In genomic region chr6:54191460-54191859, GRCh38 we compare ENCODE assay signal across 16 cellular contexts.
DNase-seq lines count a peak whose midpoint lies in the region; ATAC-seq and TF ChIP-seq lines count a peak whose summit lies in the region.
"Had no signal": no experiment of that assay in that cellular context is flagged by ENCODE, and none has a peak within 500 bp of the region (broad histone marks: within the 10 kb centered on the region; RNA-seq: fewer than 3 reads in every experiment).

No MANE protein-coding gene starts in this region.

- no peak overlapping the region for H3K9ac ChIP-seq in neural cell (ENCODE audit: low read length)

- no peaks in the 10 kb centered on the region for H3F3A ChIP-seq in neural cell (ENCODE audit: insufficient read depth, low read length, poor library complexity, severe bottlenecking)

- no peaks in the 10 kb centered on the region for H3K79me2 ChIP-seq in neural cell (replicated peaks; ENCODE audit: insufficient read depth, low read length)

- no peak overlapping the region for H2AFZ ChIP-seq in neural cell (ENCODE audit: low read depth, low read length)

- TF ChIP-seq RAD21 in neural cell (conservative IDR thresholded peaks at IDR 0.05), result no peak

- H3K36me3 ChIP-seq in neural cell (ENCODE audit: insufficient read depth, low read length) (no peaks in the 10 kb centered on the region), esophagus muscularis mucosa (peaks cover 0 to 7% (median 0%) of the 10 kb centered on the region in 4 donors)

- H4K20me1 ChIP-seq in neural cell (ENCODE audit: insufficient read depth), result no peaks in the 10 kb centered on the region

- TF ChIP-seq CTCF in neural cell (IDR thresholded peaks at IDR 0.05; ENCODE audit: poor library complexity, severe bottlenecking) (no peak), esophagus muscularis mucosa (IDR thresholded peaks at IDR 0.05) (no peak)

- TF ChIP-seq EP300 in neural cell (conservative IDR thresholded peaks at IDR 0.05; ENCODE audit: poor library complexity, severe bottlenecking) (peak; percentile 65), esophagus muscularis mucosa (IDR thresholded peaks at IDR 0.05) (no peak)

- H3K4me3 ChIP-seq in neural cell (ENCODE audit: low read length), result peak overlapping the region; percentile 32
- H3K4me3 ChIP-seq in esophagus muscularis mucosa, result no peak overlapping the region
- H3K4me3 ChIP-seq: coronary artery, heart left ventricle, psoas muscle had no signal

- WGBS in esophagus muscularis mucosa, result 62% methylated on average over 2 of the region's 2 CpGs

- H3K27ac ChIP-seq in neural cell (ENCODE audit: low read length), result peak overlapping the region; percentile 71
- H3K27ac ChIP-seq in esophagus muscularis mucosa (replicated peaks in 1 of 4), result no peak overlapping the region
- H3K27ac ChIP-seq: coronary artery, heart left ventricle, psoas muscle had no signal

- intact Hi-C loops in esophagus muscularis mucosa (cut with DNase I), result no loop called here

- ATAC-seq in GM19328 (IDR thresholded peaks at IDR 0.05; ENCODE audit: unreplicated experiment), result no peak
- ATAC-seq in GM18909 (IDR thresholded peaks at IDR 0.05; ENCODE audit: poor library complexity, unreplicated experiment), result no peak
- no peak for ATAC-seq in GM21619 (IDR thresholded peaks at IDR 0.05; ENCODE audit: unreplicated experiment)
- ATAC-seq: heart left ventricle had no signal

- H3K4me2 ChIP-seq in neural cell (ENCODE audit: low read length), result peak overlapping the region; percentile 22

- H3K27me3 ChIP-seq in neural cell (ENCODE audit: insufficient read depth, low read depth, low read length) (no peaks in the 10 kb centered on the region), esophagus muscularis mucosa (no peaks in the 10 kb centered on the region)
- H3K27me3 ChIP-seq: heart left ventricle had no signal

- TF ChIP-seq POLR2A in esophagus muscularis mucosa (IDR thresholded peaks at IDR 0.05; ENCODE audit: low read depth), result no peak

- H3K9me2 ChIP-seq in neural cell (ENCODE audit: insufficient read depth, low read length), result no peaks in the 10 kb centered on the region

- H3K9me3 ChIP-seq in neural cell (ENCODE audit: low read length) (no peaks in the 10 kb centered on the region), esophagus muscularis mucosa (no peaks in the 10 kb centered on the region)
- H3K9me3 ChIP-seq: heart left ventricle, psoas muscle had no signal

- H3K4me1 ChIP-seq in esophagus muscularis mucosa, result peaks cover 0 to 10% (median 0%) of the 10 kb centered on the region in 4 donors
- H3K4me1 ChIP-seq: psoas muscle had no signal

- DNase-seq in LHCN-M2 (ENCODE audit: low read depth) (peak; percentile 72), NCI-H748 treated with DMSO at 0.1 percent for 48 hours (lab: John Stamatoyannopoulos, UW) (peak; percentile 12), dermis microvascular lymphatic vessel endothelial cell (ENCODE audit: low read depth in 2 of 2) (peak; percentile 54 to 88), esophagus muscularis mucosa (ENCODE audit: extremely low spot score) (no peak)
- DNase-seq: activated CD4-positive, alpha-beta T cell treated with anti-CD3 and anti-CD28 coated beads, Interleukin-2, amount 10 ng/mL, durations not matched to agents 24 days and 14 days; activated effector memory CD4-positive, alpha-beta T cell treated with Interleukin-2 at 50 U/mL for 16 hours; DMS153; heart left ventricle; HFFc6; NCI-H2107; psoas muscle had no signal

TF ChIP-seq in neural cell, 6 proteins besides CTCF, POLR2A, EP300 and RAD21:
- TF ChIP-seq, protein P1, sequence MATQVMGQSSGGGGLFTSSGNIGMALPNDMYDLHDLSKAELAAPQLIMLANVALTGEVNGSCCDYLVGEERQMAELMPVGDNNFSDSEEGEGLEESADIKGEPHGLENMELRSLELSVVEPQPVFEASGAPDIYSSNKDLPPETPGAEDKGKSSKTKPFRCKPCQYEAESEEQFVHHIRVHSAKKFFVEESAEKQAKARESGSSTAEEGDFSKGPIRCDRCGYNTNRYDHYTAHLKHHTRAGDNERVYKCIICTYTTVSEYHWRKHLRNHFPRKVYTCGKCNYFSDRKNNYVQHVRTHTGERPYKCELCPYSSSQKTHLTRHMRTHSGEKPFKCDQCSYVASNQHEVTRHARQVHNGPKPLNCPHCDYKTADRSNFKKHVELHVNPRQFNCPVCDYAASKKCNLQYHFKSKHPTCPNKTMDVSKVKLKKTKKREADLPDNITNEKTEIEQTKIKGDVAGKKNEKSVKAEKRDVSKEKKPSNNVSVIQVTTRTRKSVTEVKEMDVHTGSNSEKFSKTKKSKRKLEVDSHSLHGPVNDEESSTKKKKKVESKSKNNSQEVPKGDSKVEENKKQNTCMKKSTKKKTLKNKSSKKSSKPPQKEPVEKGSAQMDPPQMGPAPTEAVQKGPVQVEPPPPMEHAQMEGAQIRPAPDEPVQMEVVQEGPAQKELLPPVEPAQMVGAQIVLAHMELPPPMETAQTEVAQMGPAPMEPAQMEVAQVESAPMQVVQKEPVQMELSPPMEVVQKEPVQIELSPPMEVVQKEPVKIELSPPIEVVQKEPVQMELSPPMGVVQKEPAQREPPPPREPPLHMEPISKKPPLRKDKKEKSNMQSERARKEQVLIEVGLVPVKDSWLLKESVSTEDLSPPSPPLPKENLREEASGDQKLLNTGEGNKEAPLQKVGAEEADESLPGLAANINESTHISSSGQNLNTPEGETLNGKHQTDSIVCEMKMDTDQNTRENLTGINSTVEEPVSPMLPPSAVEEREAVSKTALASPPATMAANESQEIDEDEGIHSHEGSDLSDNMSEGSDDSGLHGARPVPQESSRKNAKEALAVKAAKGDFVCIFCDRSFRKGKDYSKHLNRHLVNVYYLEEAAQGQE (IDR thresholded peaks at IDR 0.05; ENCODE audit: borderline replicate concordance), result no peak
- TF ChIP-seq POLR2AphosphoS5 (IDR thresholded peaks at IDR 0.05) (no peak), SMC3 (conservative IDR thresholded peaks at IDR 0.05; ENCODE audit: poor library complexity) (no peak), MXI1 (conservative IDR thresholded peaks at IDR 0.05; ENCODE audit: poor library complexity, severe bottlenecking) (no peak), EZH2 (IDR thresholded peaks at IDR 0.05; ENCODE audit: borderline replicate concordance, insufficient read depth, low read length, poor library complexity, severe bottlenecking) (no peak), TAF1 (IDR thresholded peaks at IDR 0.05; ENCODE audit: low read depth) (no peak)
